ENCODE assay signal across 18 cellular contexts in the genomic region with DNA sequence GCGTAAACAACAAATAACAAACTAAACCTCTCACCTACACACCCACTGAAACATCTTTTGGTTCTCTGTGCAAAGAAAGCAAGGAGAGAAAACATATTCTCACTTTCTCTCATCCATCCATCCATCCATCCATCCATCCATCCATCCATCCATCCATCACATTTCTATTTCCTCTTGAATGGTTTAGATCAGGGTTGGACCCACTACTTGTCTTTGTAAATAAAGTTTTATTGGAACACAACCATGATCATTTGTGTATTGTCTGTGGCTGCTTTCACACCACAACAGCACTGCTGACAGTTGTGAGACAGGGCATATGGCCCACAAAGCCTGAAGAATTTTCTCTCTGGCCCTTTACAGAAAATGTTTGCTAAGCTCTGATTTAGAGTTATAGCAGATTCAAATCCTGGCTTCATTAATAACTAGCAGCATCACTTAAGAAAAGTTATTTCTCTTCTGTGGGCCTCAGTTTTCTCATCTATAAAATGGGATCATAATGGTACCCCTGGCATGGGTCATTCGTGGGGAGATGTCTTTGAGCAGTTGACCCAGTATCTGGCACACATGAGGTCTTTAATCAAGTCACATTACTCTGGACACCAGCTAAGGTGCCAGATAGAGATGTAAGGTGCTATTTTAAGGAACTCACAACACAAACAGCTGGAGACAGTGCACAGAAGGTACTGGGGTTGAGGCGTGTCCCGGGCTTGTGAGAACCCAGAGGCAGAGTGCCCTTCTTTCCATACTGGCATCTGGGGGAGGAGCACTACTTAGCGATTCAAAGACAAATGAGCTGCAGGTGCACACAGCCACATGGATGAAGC.
DNase-seq lines count a peak whose midpoint lies in the region; ATAC-seq and TF ChIP-seq lines count a peak whose summit lies in the region.
"Had no signal": no experiment of that assay in that cellular context is flagged by ENCODE, and none has a peak within 500 bp of the region (broad histone marks: within the 10 kb centered on the region; RNA-seq: fewer than 3 reads in every experiment).

No MANE protein-coding gene starts in this region.

- TF ChIP-seq CTCF in OCI-LY7 (conservative IDR thresholded peaks at IDR 0.05; ENCODE audit: low read length) (no peak), vagina (IDR thresholded peaks at IDR 0.05) (no peak)

- no peaks in the 10 kb centered on the region for H3K27me3 ChIP-seq in vagina
- H3K27me3 ChIP-seq: uterus had no signal

- no TSS peak for BruUV-seq in OCI-LY7 (replicated peaks; lab: Mats Ljungman, UMichigan)

- H3K79me2 ChIP-seq in OCI-LY7 (ENCODE audit: insufficient read depth, low read depth, low read length), result no peaks in the 10 kb centered on the region

- no peaks in the 10 kb centered on the region for H3K9me3 ChIP-seq in OCI-LY7 (ENCODE audit: low read length)
- no peaks in the 10 kb centered on the region for H3K9me3 ChIP-seq in vagina
- H3K9me3 ChIP-seq: uterus had no signal

- CTCF ChIA-PET in OCI-LY7 (lab: Charles Lee; ENCODE audit: unreplicated experiment), result no interaction called here
- CTCF ChIA-PET in activated CD8-positive, alpha-beta T cell treated with anti-CD3 and anti-CD28 coated beads, Interleukin-2, amount 10 ng/mL, durations not matched to agents 7 days and 5 days (lab: Charles Lee), result interaction anchor here (1.5 kb wide), 1 partner anchor 8 kb away, joined by 3 read pairs; no protein-coding TSS in a partner anchor

- H3K36me3 ChIP-seq in OCI-LY7 (ENCODE audit: insufficient read depth, low read length), result no peaks in the 10 kb centered on the region
- H3K36me3 ChIP-seq in vagina, result no peaks in the 10 kb centered on the region
- H3K36me3 ChIP-seq: uterus had no signal

- H3K4me1 Mint-ChIP-seq in activated CD8-positive, alpha-beta T cell treated with anti-CD3 and anti-CD28 coated beads, Interleukin-2, amount 10 ng/mL, durations not matched to agents 7 days and 5 days (ENCODE audit: low read depth), result peaks cover 9% of the 10 kb centered on the region

- H3K4me1 ChIP-seq in OCI-LY7 (ENCODE audit: insufficient read depth, low read length, poor library complexity, severe bottlenecking) (peaks cover 4% of the 10 kb centered on the region), vagina (peaks cover 11% of the 10 kb centered on the region)
- H3K4me1 ChIP-seq: uterus had no signal

- H3K9me3 Mint-ChIP-seq in activated CD8-positive, alpha-beta T cell treated with anti-CD3 and anti-CD28 coated beads, Interleukin-2, amount 10 ng/mL, durations not matched to agents 7 days and 5 days (ENCODE audit: insufficient read depth), result no peaks in the 10 kb centered on the region
- H3K9me3 Mint-ChIP-seq: HFFc6; mesothelial cell of epicardium; T-helper 2 cell treated with Interferon-gamma antibody and Interleukin-4, amounts not matched to agents 5 μg/mL and 100 μg/mL, for 36 hours had no signal

- no peak overlapping the region for H3K27ac Mint-ChIP-seq in activated CD8-positive, alpha-beta T cell treated with anti-CD3 and anti-CD28 coated beads, Interleukin-2, amount 10 ng/mL, durations not matched to agents 7 days and 5 days
- H3K27ac Mint-ChIP-seq: HFFc6; mesothelial cell of epicardium; T-helper 2 cell treated with Interferon-gamma antibody and Interleukin-4, amounts not matched to agents 5 μg/mL and 100 μg/mL, for 36 hours had no signal

- no peak overlapping the region for H3K27ac ChIP-seq in OCI-LY7 (ENCODE audit: low read depth, low read length, poor library complexity, severe bottlenecking)
- H3K27ac ChIP-seq in vagina, result no peak overlapping the region
- H3K27ac ChIP-seq: uterus had no signal

- H3K4me2 ChIP-seq in OCI-LY7 (ENCODE audit: low read length), result no peak overlapping the region

- H3K4me3 ChIP-seq in OCI-LY7 (ENCODE audit: low read depth, low read length, poor library complexity, severe bottlenecking) (no peak overlapping the region), vagina (no peak overlapping the region)
- H3K4me3 ChIP-seq: uterus had no signal

- DNase-seq in NCI-H748 (lab: John Stamatoyannopoulos, UW; ENCODE audit: unreplicated experiment) (peak; percentile 31), NCI-H748 treated with DMSO at 0.1 percent for 48 hours (lab: John Stamatoyannopoulos, UW) (no peak), NAMALWA (ENCODE audit: low spot score) (peak; percentile 26), OCI-LY7 (ENCODE audit: low spot score) (peak; percentile 10), myocyte (ENCODE audit: low read depth) (peak; percentile 71), vagina (ENCODE audit: extremely low spot score in 2 of 2) (no peak), AG08395 (ENCODE audit: low spot score) (no peak)
- DNase-seq in activated CD8-positive, alpha-beta T cell treated with anti-CD3 and anti-CD28 coated beads, Interleukin-2, amount 10 ng/mL, durations not matched to agents 7 days and 5 days, result no peak
- DNase-seq: activated effector memory CD4-positive, alpha-beta T cell treated with anti-CD3 and anti-CD28 coated beads, Interleukin-2, amount 50 U/mL, for 16 hours; amniotic stem cell; HFFc6; hippocampal formation; kidney glomerular epithelial cell; NCI-H187 treated with DMSO at 0.1 percent for 48 hours; uterus had no signal

- no peaks in the 10 kb centered on the region for H3K27me3 Mint-ChIP-seq in activated CD8-positive, alpha-beta T cell treated with anti-CD3 and anti-CD28 coated beads, Interleukin-2, amount 10 ng/mL, durations not matched to agents 7 days and 5 days (ENCODE audit: low read depth)

- no peak overlapping the region for H2AFZ ChIP-seq in OCI-LY7 (ENCODE audit: low read length)

- ATAC-seq in activated CD8-positive, alpha-beta T cell treated with anti-CD3 and anti-CD28 coated beads, Interleukin-2, amount 10 ng/mL, durations not matched to agents 7 days and 5 days, result no peak
- ATAC-seq: activated CD4-positive, CD25-positive, alpha-beta regulatory T cell treated with anti-CD3 and anti-CD28 coated beads, Interleukin-2, amount 50 U/mL, for 24 hours had no signal

- H3K9me2 ChIP-seq in OCI-LY7 (ENCODE audit: insufficient read depth, low read length), result no peaks in the 10 kb centered on the region

- H3K4me3 Mint-ChIP-seq in activated CD8-positive, alpha-beta T cell treated with anti-CD3 and anti-CD28 coated beads, Interleukin-2, amount 10 ng/mL, durations not matched to agents 7 days and 5 days, result no peak overlapping the region
- H3K4me3 Mint-ChIP-seq: HFFc6; mesothelial cell of epicardium; T-helper 2 cell treated with Interferon-gamma antibody and Interleukin-4, amounts not matched to agents 5 μg/mL and 100 μg/mL, for 36 hours had no signal

- TF ChIP-seq POLR2A in vagina (IDR thresholded peaks at IDR 0.05), result no peak

- H4K20me1 ChIP-seq in OCI-LY7 (ENCODE audit: insufficient read depth, low read length), result no peaks in the 10 kb centered on the region

- POLR2A ChIA-PET in OCI-LY7 (lab: Charles Lee), result interaction anchor here (0.6 kb wide), 1 partner anchor 34 kb away, joined by 4 read pairs; no protein-coding TSS in a partner anchor
- POLR2A ChIA-PET in activated CD8-positive, alpha-beta T cell treated with anti-CD3 and anti-CD28 coated beads, Interleukin-2, amount 10 ng/mL, durations not matched to agents 7 days and 5 days (lab: Charles Lee), result interaction anchor here (0.6 kb wide), 1 partner anchor 48 kb away, joined by 3 read pairs; no protein-coding TSS in a partner anchor

- intact Hi-C loops in OCI-LY7 (cut with micrococcal nuclease; ENCODE audit: unreplicated experiment) (no loop called here), vagina (cut with DNase I) (no loop called here)

- H3K36me3 Mint-ChIP-seq in activated CD8-positive, alpha-beta T cell treated with anti-CD3 and anti-CD28 coated beads, Interleukin-2, amount 10 ng/mL, durations not matched to agents 7 days and 5 days (ENCODE audit: low read depth), result peaks cover 2% of the 10 kb centered on the region

Comparison
In these comparisons a context has a peak if more than half of its experiments do, and no peak if none do; other contexts are left out.
1. DNase-seq: peak in NCI-H748 (single experiment), NAMALWA (single experiment), OCI-LY7 (single experiment) and myocyte (single experiment); none in NCI-H748 treated with DMSO at 0.1 percent for 48 hours (single experiment), vagina (0 of 2), AG08395 (single experiment) and activated CD8-positive, alpha-beta T cell treated with anti-CD3 and anti-CD28 coated beads, Interleukin-2, amount 10 ng/mL, durations not matched to agents 7 days and 5 days (single experiment).